8 cellular contexts compared by ENCODE assay signal in genomic region chr17:47530557-47531227, GRCh38. TPM values are rescaled to one million over a fixed set of nuclear protein-coding genes. Genes with fewer than 3 reads are reported as not detected.
DNase-seq lines count a peak whose midpoint lies in the region; ATAC-seq, FAIRE-seq and TF ChIP-seq lines count a peak whose summit lies in the region.
"Not testable (repeated sequence)": the region's sequence is repeated elsewhere in the genome, so short reads cannot be mapped to it uniquely, and the experiment has no call there.

TSS of gene NPEPPS (plus strand) at chr17:47531108. CDS start at chr17:47531301, 193 bp downstream.

- DNase-seq in AG08396 (ENCODE audit: low spot score), result peak; percentile 89
- peak; percentile 82 for DNase-seq in GM19238 (ENCODE audit: insufficient read length, low spot score)
- peak; percentile 58 for DNase-seq in NCI-H510A treated with DMSO at 0.1 percent for 48 hours (lab: John Stamatoyannopoulos, UW)
- DNase-seq in activated CD4-positive, alpha-beta T cell treated with anti-CD3 and anti-CD28 coated beads for 4 hours, result peak; percentile 87 to 93
- DNase-seq in cerebellum (ENCODE audit: low spot score), result peak; percentile 85
- DNase-seq in keratinocyte (ENCODE audit: low read depth, low spot score), result not testable (repeated sequence)
- DNase-seq in stimulated activated CD4-positive, alpha-beta T cell treated with anti-CD3 and anti-CD28 coated beads, Interleukin-12 subunit alpha, Interleukin-12 subunit beta, amount 100 ng/mL, for 24 hours (ENCODE audit: low read depth in 2 of 2), result peak; percentile 70 to 80

- not testable (repeated sequence) for FAIRE-seq in keratinocyte (lab: Jason Lieb, UNC)

- peak; percentile 79 for ATAC-seq in HG03432 (IDR thresholded peaks at IDR 0.05; ENCODE audit: unreplicated experiment)

- peak within 1 kb of the TSS; percentile 76 for H3K27ac ChIP-seq in keratinocyte (ENCODE audit: control insufficient read depth, insufficient read depth, low read length)

- peaks cover 19% of the 10 kb centered on the region for H3K79me2 ChIP-seq in keratinocyte (ENCODE audit: control insufficient read depth, insufficient read depth, low read length)

- H4K20me1 ChIP-seq in keratinocyte (ENCODE audit: control insufficient read depth, extremely low read depth, insufficient read depth, low read length), result not testable (repeated sequence)

- peak within 1 kb of the TSS; percentile 63 to 69 (median 64) for H3K4me3 ChIP-seq in keratinocyte (ENCODE audit: control insufficient read depth in 2 of 3, extremely low read depth in 1 of 3, insufficient read depth in 2 of 3, low read depth in 1 of 3, low read length in 3 of 3)

- peak within 1 kb of the TSS; percentile 30 for H2AFZ ChIP-seq in keratinocyte (ENCODE audit: control insufficient read depth, low read length)

- not testable (repeated sequence) for H3K27me3 ChIP-seq in keratinocyte (ENCODE audit: control insufficient read depth, extremely low read depth, insufficient read depth, low read length)

- dilution Hi-C loops in keratinocyte (cut with MboI; ENCODE audit: extremely low pct_ligation_motif_present, low sequenced_read_pairs), result not testable (repeated sequence)

- H3K9me1 ChIP-seq in keratinocyte (ENCODE audit: control insufficient read depth, extremely low read depth, insufficient read depth, low read length), result not testable (repeated sequence)

- H3K36me3 ChIP-seq in keratinocyte (ENCODE audit: control insufficient read depth in 2 of 2, extremely low read depth in 1 of 2, insufficient read depth in 2 of 2, low read length in 2 of 2), result not testable (repeated sequence)

- TF ChIP-seq CTCF in keratinocyte (optimal IDR thresholded peaks at IDR 0.05 in 1 of 3, IDR thresholded peaks at IDR 0.05 in 1 of 3, conservative IDR thresholded peaks at IDR 0.05 in 1 of 3; ENCODE audit: extremely low read depth in 1 of 3, insufficient read depth in 2 of 3, low read length in 3 of 3), result not testable (repeated sequence)

- H3K9ac ChIP-seq in keratinocyte (ENCODE audit: control insufficient read depth, extremely low read depth, insufficient read depth, low read length), result peak within 1 kb of the TSS; percentile 82

- not testable (repeated sequence) for H3K9me3 ChIP-seq in keratinocyte (ENCODE audit: control insufficient read depth, low read depth, low read length)

- H3K4me2 ChIP-seq in keratinocyte (ENCODE audit: control insufficient read depth, extremely low read depth, insufficient read depth, low read depth, low read length), result peak within 1 kb of the TSS; percentile 83

- H3K4me1 ChIP-seq in keratinocyte (ENCODE audit: control insufficient read depth, extremely low read depth, insufficient read depth, low read length), result not testable (repeated sequence)

RNA-seq across cellular contexts. Expression of gene NPEPPS, which starts in this region (rescaled TPM):
- total RNA-seq in cerebellum, result 199 TPM
- 72.3 to 122 TPM (median 106 TPM) in 3 replicates for polyA plus RNA-seq in keratinocyte
- polyA plus RNA-seq in keratinocyte (2011; ENCODE audit: low read depth), result 244 TPM
- polyA plus RNA-seq in keratinocyte (2011; cell fraction: cytosol; rRNA removed), result 54.9 and 83.0 TPM in 2 replicates
- 164 and 259 TPM in 2 replicates for polyA plus RNA-seq in keratinocyte (2011; cell fraction: nucleus; rRNA removed)
- polyA plus RNA-seq in keratinocyte (2012; ENCODE audit: low replicate concordance), result 63.3 and 123 TPM in 2 replicates
- polyA minus RNA-seq in keratinocyte, result 77.3 to 240 TPM (median 134 TPM) in 3 replicates
- polyA minus RNA-seq in keratinocyte (2011; cell fraction: cytosol; rRNA and poly(A)+ RNA removed), result 70.0 TPM
- 97.5 and 197 TPM in 2 replicates for polyA minus RNA-seq in keratinocyte (2011; cell fraction: nucleus; rRNA and poly(A)+ RNA removed)
